In genomic region chr12:48031135-48031960, GRCh38 we compare ENCODE assay signal across 19 cellular contexts. TPM values are rescaled to one million over a fixed set of nuclear protein-coding genes. Genes with fewer than 3 reads are reported as not detected.
DNase-seq lines count a peak whose midpoint lies in the region; FAIRE-seq and TF ChIP-seq lines count a peak whose summit lies in the region.
"Had no signal": no experiment of that assay in that cellular context is flagged by ENCODE, and none has a peak within 500 bp of the region (broad histone marks: within the 10 kb centered on the region; RNA-seq: fewer than 3 reads in every experiment).

No MANE protein-coding gene starts in this region.

- CTCF ChIA-PET in CD4-positive, alpha-beta memory T cell (lab: Charles Lee; ENCODE audit: partially characterized antibody): no interaction called here

- H4K5ac ChIP-seq in H9 (ENCODE audit: insufficient read length, low read depth, low read length): no peak overlapping the region

- H2BK20ac ChIP-seq in H9 (ENCODE audit: low read depth, low read length, poor library complexity, severe bottlenecking): no peak overlapping the region

- DNase-seq in H9 (peak; percentile 64), SJSA1 (ENCODE audit: low read depth in 1 of 2, low spot score in 2 of 2) (peak; percentile 74 to 90), foreskin melanocyte (peak; percentile 98), neural progenitor cell (ENCODE audit: low spot score) (peak; percentile 42), H54 (ENCODE audit: insufficient read length, low spot score) (no peak), NCI-H345 (lab: John Stamatoyannopoulos, UW) (no peak), brain microvascular endothelial cell (no peak)
- DNase-seq in CD4-positive, alpha-beta memory T cell: no peak
- DNase-seq: BE2C; CD8-positive, alpha-beta T cell; KG1; MG63; NCI-H1092 treated with DMSO at 0.1 percent for 48 hours; NCI-H187 treated with DMSO at 0.1 percent for 48 hours; NCI-H524; T-cell had no signal

- no peak overlapping the region for H3K4me3 ChIP-seq in SJSA1
- H3K4me3 ChIP-seq in neural progenitor cell: no peak overlapping the region
- no peak overlapping the region for H3K4me3 ChIP-seq in CD4-positive, alpha-beta memory T cell (ENCODE audit: low read length in 2 of 2)
- H3K4me3 ChIP-seq in brain microvascular endothelial cell (ENCODE audit: low read depth, low read length): no peak overlapping the region
- H3K4me3 ChIP-seq: MG63, SK-N-MC had no signal

- no peak overlapping the region for H3K56ac ChIP-seq in H9 (ENCODE audit: insufficient read length, low read depth, low read length)

- H3K4me1 Mint-ChIP-seq in H9 (peaks cover 18 to 22% of the 10 kb centered on the region in 2 experiments), neural progenitor cell (peaks cover 43% of the 10 kb centered on the region)
- no peaks in the 10 kb centered on the region for H3K4me1 Mint-ChIP-seq in CD4-positive, alpha-beta memory T cell
- H3K4me1 Mint-ChIP-seq: T-cell had no signal

- H3K14ac ChIP-seq in H9 (ENCODE audit: insufficient read depth, low read length): no peak overlapping the region

- no peak overlapping the region for H2BK12ac ChIP-seq in H9 (ENCODE audit: insufficient read length, low read depth, low read length)

- H3K27ac ChIP-seq in H9 (ENCODE audit: insufficient read length, low read depth, low read length) (no peak overlapping the region), SJSA1 (no peak overlapping the region), neural progenitor cell (no peak overlapping the region), brain microvascular endothelial cell (no peak overlapping the region)
- no peak overlapping the region for H3K27ac ChIP-seq in CD4-positive, alpha-beta memory T cell (ENCODE audit: low read depth, low read length)
- H3K27ac ChIP-seq: SK-N-MC had no signal

- H3K27me3 ChIP-seq in H9 (ENCODE audit: insufficient read depth, low read length): peaks cover 57% of the 10 kb centered on the region
- peaks cover 96% of the 10 kb centered on the region for H3K27me3 ChIP-seq in SJSA1 (replicated peaks)
- H3K27me3 ChIP-seq in neural progenitor cell: peaks cover 13% of the 10 kb centered on the region
- H3K27me3 ChIP-seq in CD4-positive, alpha-beta memory T cell (ENCODE audit: insufficient read depth, low read length): no peaks in the 10 kb centered on the region
- no peaks in the 10 kb centered on the region for H3K27me3 ChIP-seq in brain microvascular endothelial cell (replicated peaks)
- H3K27me3 ChIP-seq: BE2C, MG63 had no signal

- H3K36me3 ChIP-seq in SJSA1 (no peaks in the 10 kb centered on the region), neural progenitor cell (no peaks in the 10 kb centered on the region), brain microvascular endothelial cell (replicated peaks) (no peaks in the 10 kb centered on the region)
- no peaks in the 10 kb centered on the region for H3K36me3 ChIP-seq in CD4-positive, alpha-beta memory T cell (ENCODE audit: insufficient read depth, low read length)
- H3K36me3 ChIP-seq: BE2C, MG63 had no signal

- no peak for TF ChIP-seq POLR2A in H54 (IDR thresholded peaks at IDR 0.05; ENCODE audit: low read depth, low read length)

- H3K4me2 ChIP-seq in H9 (ENCODE audit: insufficient read depth, insufficient read length, low read length) (no peak overlapping the region), neural progenitor cell (no peak overlapping the region)

- H3K4me3 Mint-ChIP-seq in H9: no peak overlapping the region
- H3K4me3 Mint-ChIP-seq in neural progenitor cell: no peak overlapping the region
- no peak overlapping the region for H3K4me3 Mint-ChIP-seq in CD4-positive, alpha-beta memory T cell
- H3K4me3 Mint-ChIP-seq: CD8-positive, alpha-beta T cell; T-cell had no signal

- H3K79me1 ChIP-seq in H9 (ENCODE audit: insufficient read depth, low read depth, low read length, poor library complexity, severe bottlenecking): no peaks in the 10 kb centered on the region

- no peak overlapping the region for H4K8ac ChIP-seq in H9 (replicated peaks; ENCODE audit: insufficient read length, low read depth, low read length)

- H3K23me2 ChIP-seq in H9 (ENCODE audit: insufficient read length, low read depth, low read length, poor library complexity, severe bottlenecking): no peaks in the 10 kb centered on the region

- H4K20me1 ChIP-seq in H9 (ENCODE audit: control insufficient read depth, insufficient read depth, insufficient read length) (peaks cover 2% of the 10 kb centered on the region), neural progenitor cell (ENCODE audit: low read depth) (no peaks in the 10 kb centered on the region)

- H3K79me2 ChIP-seq in H9 (ENCODE audit: insufficient read depth, low read length) (no peaks in the 10 kb centered on the region), neural progenitor cell (ENCODE audit: low read depth) (no peaks in the 10 kb centered on the region)

- no peak overlapping the region for H3K4ac ChIP-seq in H9 (ENCODE audit: low read depth, low read length)

- H3K18ac ChIP-seq in H9 (ENCODE audit: insufficient read length, low read depth, low read length): no peak overlapping the region

- H2AK5ac ChIP-seq in H9 (ENCODE audit: insufficient read length, low read length): no peak overlapping the region

- POLR2A ChIA-PET in CD4-positive, alpha-beta memory T cell (lab: Charles Lee; ENCODE audit: partially characterized antibody): no interaction called here

- H3F3A ChIP-seq in neural progenitor cell (ENCODE audit: low read depth): peaks cover 18% of the 10 kb centered on the region

- H3K9ac ChIP-seq in H9 (ENCODE audit: extremely low read depth, insufficient read length, low read length) (no peak overlapping the region), neural progenitor cell (no peak overlapping the region)

- no peak overlapping the region for H2BK120ac ChIP-seq in H9 (ENCODE audit: low read depth, low read length, poor library complexity, severe bottlenecking)

- H3K4me1 ChIP-seq in H9 (ENCODE audit: insufficient read depth, low read length) (no peaks in the 10 kb centered on the region; the same call in 1 of the 2 replicates), SJSA1 (replicated peaks) (no peaks in the 10 kb centered on the region), neural progenitor cell (peaks cover 45% of the 10 kb centered on the region)
- no peaks in the 10 kb centered on the region for H3K4me1 ChIP-seq in CD4-positive, alpha-beta memory T cell (ENCODE audit: insufficient read depth, low read length)
- H3K4me1 ChIP-seq: BE2C had no signal

- WGBS in H9 (ENCODE audit: extremely low coverage, insufficient read length, low lambda C conversion rate): no CpG with 5 or more reads among the region's 12 CpGs

- H3K27ac Mint-ChIP-seq in H9 (no peak overlapping the region), neural progenitor cell (no peak overlapping the region)
- no peak overlapping the region for H3K27ac Mint-ChIP-seq in CD4-positive, alpha-beta memory T cell
- H3K27ac Mint-ChIP-seq: CD8-positive, alpha-beta T cell; T-cell had no signal

- TF ChIP-seq CTCF in H9 (conservative IDR thresholded peaks at IDR 0.05) (peak; percentile 45), neural progenitor cell (IDR thresholded peaks at IDR 0.05) (no peak), brain microvascular endothelial cell (IDR thresholded peaks at IDR 0.05; ENCODE audit: low read depth, low read length, missing control alignments) (no peak)

- H3K27me3 Mint-ChIP-seq in H9 (ENCODE audit: low read depth): peaks cover 99% of the 10 kb centered on the region
- peaks cover 3% of the 10 kb centered on the region for H3K27me3 Mint-ChIP-seq in neural progenitor cell (ENCODE audit: insufficient read depth, low read depth)
- peaks cover 0 to under 1% of the 10 kb centered on the region in 2 donors for H3K27me3 Mint-ChIP-seq in CD4-positive, alpha-beta memory T cell

- FAIRE-seq in H54 (lab: Jason Lieb, UNC): no peak

- H3K23ac ChIP-seq in H9 (ENCODE audit: insufficient read length, low read depth, low read length): no peak overlapping the region

- no peak overlapping the region for H2BK15ac ChIP-seq in H9 (ENCODE audit: low read depth, low read length)

- intact Hi-C loops in CD4-positive, alpha-beta memory T cell (cut with micrococcal nuclease): no loop called here

- H3K9me3 ChIP-seq in H9 (ENCODE audit: control insufficient read depth, low read depth, low read length) (no peaks in the 10 kb centered on the region), SJSA1 (replicated peaks) (peaks cover 5% of the 10 kb centered on the region; the same call in 1 of the 2 replicates), neural progenitor cell (ENCODE audit: low read depth) (no peaks in the 10 kb centered on the region)
- H3K9me3 ChIP-seq in CD4-positive, alpha-beta memory T cell (ENCODE audit: control insufficient read depth in 1 of 2, low read length in 2 of 2): no peaks in the 10 kb centered on the region
- H3K9me3 ChIP-seq: BE2C, MG63 had no signal

- H4K91ac ChIP-seq in H9 (ENCODE audit: insufficient read length, low read depth, low read length): no peak overlapping the region

- H3K36me3 Mint-ChIP-seq in H9 (ENCODE audit: insufficient read depth in 1 of 3, low read depth in 3 of 3) (no peaks in the 10 kb centered on the region; a peak in 2 of 7 replicates), neural progenitor cell (no peaks in the 10 kb centered on the region)
- H3K36me3 Mint-ChIP-seq in CD4-positive, alpha-beta memory T cell: no peaks in the 10 kb centered on the region
- H3K36me3 Mint-ChIP-seq: CD8-positive, alpha-beta T cell; T-cell had no signal

- no peak overlapping the region for H2BK5ac ChIP-seq in H9 (ENCODE audit: insufficient read length, low read length)

- H3T11ph ChIP-seq in H9 (ENCODE audit: low read length): no peak overlapping the region

- H2AFZ ChIP-seq in H9 (ENCODE audit: low read length) (no peak overlapping the region), neural progenitor cell (replicated peaks) (no peak overlapping the region)

- H3K9me3 Mint-ChIP-seq in H9: no peaks in the 10 kb centered on the region; a peak in 1 of 5 replicates
- no peaks in the 10 kb centered on the region for H3K9me3 Mint-ChIP-seq in neural progenitor cell
- H3K9me3 Mint-ChIP-seq in CD4-positive, alpha-beta memory T cell: no peaks in the 10 kb centered on the region
- H3K9me3 Mint-ChIP-seq: CD8-positive, alpha-beta T cell; T-cell had no signal

- in situ Hi-C loops in brain microvascular endothelial cell (cut with HindIII; ENCODE audit: low pct_ligation_motif_present, low sequenced_read_pairs): no loop called here

RNA-seq across cellular contexts. Expression of gene COL2A1, which starts 27.1 kb away (rescaled TPM):
- total RNA-seq in H9 (2021) (10.8 and 11.4 TPM in 2 replicates), neural progenitor cell (ENCODE audit: low replicate concordance) (69.1 and 330 TPM in 2 replicates)
- not detected in 2 replicates for total RNA-seq in SJSA1 (2014; rRNA removed; shearing (Covaris generic))
- not detected for total RNA-seq in CD4-positive, alpha-beta memory T cell
- polyA plus RNA-seq in CD4-positive, alpha-beta memory T cell: not detected
- total RNA-seq: CD8-positive, alpha-beta T cell; H4; T-cell had no signal
- polyA plus RNA-seq: AG04450 had no signal

Comparison
In these comparisons a context has a peak if more than half of its experiments do, and no peak if none do; other contexts are left out.
1. DNase-seq: peak in H9 (single experiment), SJSA1 (2 of 2), foreskin melanocyte (single experiment) and neural progenitor cell (single experiment); none in H54 (single experiment), NCI-H345 (single experiment), CD4-positive, alpha-beta memory T cell (0 of 5) and brain microvascular endothelial cell (single experiment).
2. RNA of gene COL2A1, which starts 27.1 kb away (total RNA-seq): 69.1 to 330 TPM in neural progenitor cell and 10.8 to 11.4 TPM in H9; not detected in SJSA1 and not detected in CD4-positive, alpha-beta memory T cell; every median in the first group is over 10 times any median in the second.